2 cellular contexts compared by ENCODE assay signal in the genomic region with DNA sequence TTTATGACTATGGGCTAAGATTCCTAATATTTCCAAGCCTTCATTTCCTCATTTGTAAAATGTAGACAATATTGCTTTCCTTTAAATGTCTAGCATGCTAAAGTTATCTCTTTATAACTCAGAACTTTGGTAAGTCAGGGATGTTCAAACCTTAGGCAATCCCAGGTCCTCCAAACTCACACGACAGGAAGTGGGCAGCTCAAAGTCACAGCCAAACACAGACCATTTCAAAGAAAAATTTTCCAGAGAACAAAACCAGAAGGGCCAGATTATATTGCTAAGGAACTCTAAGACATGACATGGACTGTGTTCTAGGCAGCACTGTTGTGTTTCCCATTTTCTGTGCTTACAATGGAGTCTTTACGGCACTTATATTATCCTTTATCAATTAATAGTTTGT.
TF ChIP-seq lines count a peak whose summit lies in the region.

No MANE protein-coding gene starts in this region.

TF ChIP-seq in A549, 52 proteins besides CTCF, POLR2A, EP300 and RAD21:
- TF ChIP-seq BHLHE40 (IDR thresholded peaks at IDR 0.05; ENCODE audit: low read depth, low read length) (no peak), ZC3H11A (IDR thresholded peaks at IDR 0.05) (no peak), CBX2 (IDR thresholded peaks at IDR 0.05; ENCODE audit: borderline replicate concordance, low read depth) (no peak), CEBPB (IDR thresholded peaks at IDR 0.05) (no peak), ZNF302 (CRISPR knock-in tag; IDR thresholded peaks at IDR 0.05) (no peak), HEYL (CRISPR knock-in tag; IDR thresholded peaks at IDR 0.05) (no peak), NR3C1 (IDR thresholded peaks at IDR 0.05) (no peak), NFE2L2 (conservative IDR thresholded peaks at IDR 0.05; ENCODE audit: low read length) (no peak), TP53 (CRISPR knock-in tag; IDR thresholded peaks at IDR 0.05) (no peak), ZFP36 (IDR thresholded peaks at IDR 0.05; ENCODE audit: borderline replicate concordance, partially characterized antibody) (no peak), KDM5A (IDR thresholded peaks at IDR 0.05) (no peak), SREBF2 (IDR thresholded peaks at IDR 0.05) (no peak), USF2 (IDR thresholded peaks at IDR 0.05) (no peak), FOSB (CRISPR knock-in tag; IDR thresholded peaks at IDR 0.05) (no peak), NPAS2 (CRISPR knock-in tag; IDR thresholded peaks at IDR 0.05; ENCODE audit: borderline replicate concordance) (no peak)

TF ChIP-seq in HepG2, 621 proteins besides CTCF, POLR2A, EP300 and RAD21 (continued from another document):
- TF ChIP-seq ZNF350 (CRISPR knock-in tag; IDR thresholded peaks at IDR 0.05; ENCODE audit: borderline replicate concordance, low read depth) (no peak), MIXL1 (CRISPR knock-in tag; IDR thresholded peaks at IDR 0.05) (no peak), ZBTB42 (CRISPR knock-in tag; IDR thresholded peaks at IDR 0.05) (no peak), ZNF841 (CRISPR knock-in tag; IDR thresholded peaks at IDR 0.05; ENCODE audit: borderline replicate concordance) (no peak), ZNF253 (CRISPR knock-in tag; IDR thresholded peaks at IDR 0.05; ENCODE audit: borderline replicate concordance) (no peak), RFX3 (CRISPR knock-in tag; IDR thresholded peaks at IDR 0.05) (no peak), NCOA2 (CRISPR knock-in tag; IDR thresholded peaks at IDR 0.05) (no peak), SMC3 (IDR thresholded peaks at IDR 0.05; ENCODE audit: low read length) (no peak), ZHX2 (IDR thresholded peaks at IDR 0.05; ENCODE audit: low read depth) (no peak), ZHX2 (CRISPR knock-in tag; IDR thresholded peaks at IDR 0.05; ENCODE audit: borderline replicate concordance) (no peak)
- TF ChIP-seq, protein P1, sequence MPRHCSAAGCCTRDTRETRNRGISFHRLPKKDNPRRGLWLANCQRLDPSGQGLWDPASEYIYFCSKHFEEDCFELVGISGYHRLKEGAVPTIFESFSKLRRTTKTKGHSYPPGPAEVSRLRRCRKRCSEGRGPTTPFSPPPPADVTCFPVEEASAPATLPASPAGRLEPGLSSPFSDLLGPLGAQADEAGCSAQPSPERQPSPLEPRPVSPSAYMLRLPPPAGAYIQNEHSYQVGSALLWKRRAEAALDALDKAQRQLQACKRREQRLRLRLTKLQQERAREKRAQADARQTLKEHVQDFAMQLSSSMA (CRISPR knock-in tag; IDR thresholded peaks at IDR 0.05) = no peak
